In the genomic region with DNA sequence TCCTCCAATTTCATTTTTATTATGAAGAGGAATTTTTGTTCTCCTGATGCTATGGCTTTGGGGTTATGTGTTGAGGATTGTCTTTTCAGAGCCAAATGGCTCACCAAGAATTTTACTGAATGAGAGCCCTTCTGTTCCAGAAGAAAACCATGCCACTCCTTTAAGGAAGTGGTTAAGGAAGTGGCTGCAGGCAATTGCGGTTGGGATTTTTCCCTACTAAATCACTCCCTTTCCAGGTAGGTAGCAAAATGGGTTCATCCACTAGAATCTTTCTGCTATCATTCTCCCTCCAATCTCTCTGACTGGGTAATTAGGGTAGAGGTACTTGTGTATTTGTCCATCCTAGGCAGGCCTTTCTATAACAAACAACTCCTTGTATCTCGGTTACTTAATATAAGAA, we compare ENCODE assay signal across 2 cellular contexts.
TF ChIP-seq lines count a peak whose summit lies in the region.

No MANE protein-coding gene starts in this region.

TF ChIP-seq in SK-N-SH, 30 proteins besides CTCF, POLR2A, EP300 and RAD21 (continued from another document):
- TF ChIP-seq NRF1 (IDR thresholded peaks at IDR 0.05; ENCODE audit: low read depth, low read length) (no peak), FOXM1 (IDR thresholded peaks at IDR 0.05; ENCODE audit: low read depth) (no peak)

TF ChIP-seq in SK-N-SH treated with all-trans-retinoic acid at 6 μM for 48 hours, 23 proteins besides CTCF, POLR2A, EP300 and RAD21 (continued from another document):
- TF ChIP-seq, protein P1, sequence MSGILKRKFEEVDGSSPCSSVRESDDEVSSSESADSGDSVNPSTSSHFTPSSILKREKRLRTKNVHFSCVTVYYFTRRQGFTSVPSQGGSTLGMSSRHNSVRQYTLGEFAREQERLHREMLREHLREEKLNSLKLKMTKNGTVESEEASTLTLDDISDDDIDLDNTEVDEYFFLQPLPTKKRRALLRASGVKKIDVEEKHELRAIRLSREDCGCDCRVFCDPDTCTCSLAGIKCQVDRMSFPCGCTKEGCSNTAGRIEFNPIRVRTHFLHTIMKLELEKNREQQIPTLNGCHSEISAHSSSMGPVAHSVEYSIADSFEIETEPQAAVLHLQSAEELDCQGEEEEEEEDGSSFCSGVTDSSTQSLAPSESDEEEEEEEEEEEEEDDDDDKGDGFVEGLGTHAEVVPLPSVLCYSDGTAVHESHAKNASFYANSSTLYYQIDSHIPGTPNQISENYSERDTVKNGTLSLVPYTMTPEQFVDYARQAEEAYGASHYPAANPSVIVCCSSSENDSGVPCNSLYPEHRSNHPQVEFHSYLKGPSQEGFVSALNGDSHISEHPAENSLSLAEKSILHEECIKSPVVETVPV (CRISPR knock-in tag; IDR thresholded peaks at IDR 0.05): no peak
- no peak for TF ChIP-seq SNAI2 (CRISPR knock-in tag; IDR thresholded peaks at IDR 0.05)
- no peak for TF ChIP-seq ARNTL (CRISPR knock-in tag; IDR thresholded peaks at IDR 0.05; ENCODE audit: borderline replicate concordance, low read depth)
- TF ChIP-seq, protein P2, sequence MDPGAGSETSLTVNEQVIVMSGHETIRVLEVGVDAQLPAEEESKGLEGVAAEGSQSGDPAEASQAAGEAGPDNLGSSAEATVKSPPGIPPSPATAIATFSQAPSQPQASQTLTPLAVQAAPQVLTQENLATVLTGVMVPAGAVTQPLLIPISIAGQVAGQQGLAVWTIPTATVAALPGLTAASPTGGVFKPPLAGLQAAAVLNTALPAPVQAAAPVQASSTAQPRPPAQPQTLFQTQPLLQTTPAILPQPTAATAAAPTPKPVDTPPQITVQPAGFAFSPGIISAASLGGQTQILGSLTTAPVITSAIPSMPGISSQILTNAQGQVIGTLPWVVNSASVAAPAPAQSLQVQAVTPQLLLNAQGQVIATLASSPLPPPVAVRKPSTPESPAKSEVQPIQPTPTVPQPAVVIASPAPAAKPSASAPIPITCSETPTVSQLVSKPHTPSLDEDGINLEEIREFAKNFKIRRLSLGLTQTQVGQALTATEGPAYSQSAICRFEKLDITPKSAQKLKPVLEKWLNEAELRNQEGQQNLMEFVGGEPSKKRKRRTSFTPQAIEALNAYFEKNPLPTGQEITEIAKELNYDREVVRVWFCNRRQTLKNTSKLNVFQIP (CRISPR knock-in tag; IDR thresholded peaks at IDR 0.05; ENCODE audit: borderline replicate concordance, low read depth): no peak
- TF ChIP-seq, protein P3, sequence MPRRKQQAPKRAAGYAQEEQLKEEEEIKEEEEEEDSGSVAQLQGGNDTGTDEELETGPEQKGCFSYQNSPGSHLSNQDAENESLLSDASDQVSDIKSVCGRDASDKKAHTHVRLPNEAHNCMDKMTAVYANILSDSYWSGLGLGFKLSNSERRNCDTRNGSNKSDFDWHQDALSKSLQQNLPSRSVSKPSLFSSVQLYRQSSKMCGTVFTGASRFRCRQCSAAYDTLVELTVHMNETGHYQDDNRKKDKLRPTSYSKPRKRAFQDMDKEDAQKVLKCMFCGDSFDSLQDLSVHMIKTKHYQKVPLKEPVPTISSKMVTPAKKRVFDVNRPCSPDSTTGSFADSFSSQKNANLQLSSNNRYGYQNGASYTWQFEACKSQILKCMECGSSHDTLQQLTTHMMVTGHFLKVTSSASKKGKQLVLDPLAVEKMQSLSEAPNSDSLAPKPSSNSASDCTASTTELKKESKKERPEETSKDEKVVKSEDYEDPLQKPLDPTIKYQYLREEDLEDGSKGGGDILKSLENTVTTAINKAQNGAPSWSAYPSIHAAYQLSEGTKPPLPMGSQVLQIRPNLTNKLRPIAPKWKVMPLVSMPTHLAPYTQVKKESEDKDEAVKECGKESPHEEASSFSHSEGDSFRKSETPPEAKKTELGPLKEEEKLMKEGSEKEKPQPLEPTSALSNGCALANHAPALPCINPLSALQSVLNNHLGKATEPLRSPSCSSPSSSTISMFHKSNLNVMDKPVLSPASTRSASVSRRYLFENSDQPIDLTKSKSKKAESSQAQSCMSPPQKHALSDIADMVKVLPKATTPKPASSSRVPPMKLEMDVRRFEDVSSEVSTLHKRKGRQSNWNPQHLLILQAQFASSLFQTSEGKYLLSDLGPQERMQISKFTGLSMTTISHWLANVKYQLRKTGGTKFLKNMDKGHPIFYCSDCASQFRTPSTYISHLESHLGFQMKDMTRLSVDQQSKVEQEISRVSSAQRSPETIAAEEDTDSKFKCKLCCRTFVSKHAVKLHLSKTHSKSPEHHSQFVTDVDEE (CRISPR knock-in tag; IDR thresholded peaks at IDR 0.05): no peak
